Comparison of ENCODE assay signal across 9 cellular contexts in the genomic region with DNA sequence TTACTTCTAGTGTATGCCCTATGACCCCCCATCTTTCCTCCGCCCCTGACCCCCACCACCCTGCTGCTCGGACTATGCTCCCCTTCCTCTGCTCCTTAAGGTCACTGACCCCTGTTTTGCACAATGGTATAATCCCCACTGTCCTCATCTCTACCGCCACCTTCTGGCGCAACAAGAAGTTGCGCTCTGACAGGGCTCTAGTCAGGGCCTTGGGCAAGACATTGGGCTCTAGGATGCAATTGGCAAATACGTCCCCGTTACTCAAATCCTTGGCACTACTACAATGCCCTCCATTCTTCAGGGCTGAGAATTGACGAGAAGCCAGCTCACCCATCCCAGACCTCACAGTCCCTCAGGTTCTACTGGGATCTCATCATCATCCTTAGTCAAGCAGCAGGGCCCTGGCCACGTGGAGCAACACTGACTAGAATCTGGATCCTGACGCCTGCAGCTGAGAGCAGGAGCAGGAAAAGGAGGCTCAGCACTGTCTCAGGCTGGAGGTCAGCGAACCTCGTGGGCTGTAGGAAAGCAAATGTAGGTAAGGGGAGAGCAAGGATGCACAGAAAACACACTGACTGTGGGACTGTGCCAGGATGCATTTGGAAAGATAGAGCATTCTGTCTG. TPM values are rescaled to one million over a fixed set of nuclear protein-coding genes. Genes with fewer than 3 reads are reported as not detected.
DNase-seq lines count a peak whose midpoint lies in the region; ATAC-seq and TF ChIP-seq lines count a peak whose summit lies in the region.
"Had no signal": no experiment of that assay in that cellular context is flagged by ENCODE, and none has a peak within 500 bp of the region (broad histone marks: within the 10 kb centered on the region; RNA-seq: fewer than 3 reads in every experiment).

No MANE protein-coding gene starts in this region.

- TF ChIP-seq EP300 in stomach (IDR thresholded peaks at IDR 0.05): no peak

- H3K27ac ChIP-seq in foreskin keratinocyte: no peak overlapping the region
- no peak overlapping the region for H3K27ac ChIP-seq in stomach

- TF ChIP-seq POLR2A in stomach (IDR thresholded peaks at IDR 0.05): no peak

- ATAC-seq in GM19438 (IDR thresholded peaks at IDR 0.05; ENCODE audit: low read depth, unreplicated experiment) (peak; percentile 78), HG03378 (IDR thresholded peaks at IDR 0.05; ENCODE audit: unreplicated experiment) (peak; percentile 91), foreskin keratinocyte (peak; percentile 72)

- intact Hi-C loops in stomach (cut with DNase I; ENCODE audit: low total_unique reads): no loop called here

- no peak overlapping the region for H3K4me3 ChIP-seq in stomach

- DNase-seq in ELR (ENCODE audit: low read depth) (peak; percentile 23), UCSD-AML1 (lab: John Stamatoyannopoulos, UW; ENCODE audit: unreplicated experiment) (peak; percentile 19), foreskin keratinocyte (peak in 1 of 2 donors; percentile 20), stomach (no peak), SW480 (ENCODE audit: low spot score) (no peak)
- DNase-seq in stimulated activated CD8-positive, alpha-beta memory T cell treated with anti-CD3 and anti-CD28 coated beads, Interleukin-4, amount 100 ng/mL, for 48 hours: peak; percentile 62

- no peaks in the 10 kb centered on the region for H3K9me3 ChIP-seq in stomach

- no peaks in the 10 kb centered on the region for H3K36me3 ChIP-seq in stomach

- H3K4me1 ChIP-seq in foreskin keratinocyte: no peaks in the 10 kb centered on the region
- H3K4me1 ChIP-seq in stomach: no peaks in the 10 kb centered on the region

- 42 to 55% (median 51%) methylated on average over 12 of the region's 12 CpGs for WGBS in stomach, 5 donors

- no peaks in the 10 kb centered on the region for H3K27me3 ChIP-seq in foreskin keratinocyte
- no peaks in the 10 kb centered on the region for H3K27me3 ChIP-seq in stomach

- TF ChIP-seq CTCF in foreskin keratinocyte (conservative IDR thresholded peaks at IDR 0.05): peak; percentile 67
- TF ChIP-seq CTCF in stomach (IDR thresholded peaks at IDR 0.05): no peak

RNA-seq across cellular contexts. Expression of a gene that starts 10.6 kb away (rescaled TPM):
- not detected in 2 replicates for total RNA-seq in foreskin keratinocyte
- not detected in 2 replicates for polyA plus RNA-seq in foreskin keratinocyte
- not detected for total RNA-seq in stomach
- not detected for polyA plus RNA-seq in stomach
- total RNA-seq: T-helper 2 cell treated with Interferon-gamma antibody and Interleukin-4, amounts not matched to agents 100 ng/mL and 5 ng/mL, for 36 hours had no signal

RNA-seq across cellular contexts. Expression of a gene that starts 20.4 kb away (rescaled TPM):
- total RNA-seq in foreskin keratinocyte (0.92 and 1.8 TPM in 2 replicates), stomach (10 to 100 TPM in 1 of 5 donors, under 1 TPM in 1, not detected in 3; 0.18 to 77.6 TPM)
- polyA plus RNA-seq in foreskin keratinocyte (0.51 and 1.2 TPM in 2 replicates), stomach (1 to 10 TPM in 1 of 3 donors, under 1 TPM in 1, not detected in 1; 0.06 to 6.8 TPM)
- total RNA-seq: T-helper 2 cell treated with Interferon-gamma antibody and Interleukin-4, amounts not matched to agents 100 ng/mL and 5 ng/mL, for 36 hours had no signal

RNA-seq across cellular contexts. Expression of a gene that starts 26.6 kb away (rescaled TPM):
- total RNA-seq in foreskin keratinocyte (not detected in 2 replicates), stomach (not detected)
- polyA plus RNA-seq in foreskin keratinocyte (not detected in 2 replicates), stomach (not detected)
- total RNA-seq: T-helper 2 cell treated with Interferon-gamma antibody and Interleukin-4, amounts not matched to agents 100 ng/mL and 5 ng/mL, for 36 hours had no signal

RNA-seq across cellular contexts. Expression of a gene that starts 30.1 kb away (rescaled TPM):
- total RNA-seq in foreskin keratinocyte (not detected in 2 replicates), stomach (not detected)
- polyA plus RNA-seq in foreskin keratinocyte (not detected in 2 replicates), stomach (1 to 10 TPM in 1 of 3 donors, under 1 TPM in 1, not detected in 1; 0.18 to 2.7 TPM)
- total RNA-seq: T-helper 2 cell treated with Interferon-gamma antibody and Interleukin-4, amounts not matched to agents 100 ng/mL and 5 ng/mL, for 36 hours had no signal

RNA-seq across cellular contexts. Expression of a gene that starts 41.1 kb away (rescaled TPM):
- total RNA-seq in foreskin keratinocyte (0.32 TPM in 1 of 2 replicates, not detected in the other), stomach (1 to 10 TPM in 1 of 5 donors, not detected in 4; 7.5 TPM)
- polyA plus RNA-seq in foreskin keratinocyte (not detected in 2 replicates), stomach (10 to 100 TPM in 1 of 3 donors, under 1 TPM in 1, not detected in 1; 0.92 to 82.4 TPM)
- total RNA-seq: T-helper 2 cell treated with Interferon-gamma antibody and Interleukin-4, amounts not matched to agents 100 ng/mL and 5 ng/mL, for 36 hours had no signal

Comparison
In these comparisons a context has a peak if more than half of its experiments do, and no peak if none do; other contexts are left out.
1. DNase-seq: peak in ELR (single experiment), UCSD-AML1 (single experiment) and stimulated activated CD8-positive, alpha-beta memory T cell treated with anti-CD3 and anti-CD28 coated beads, Interleukin-4, amount 100 ng/mL, for 48 hours (single experiment); none in stomach (single experiment) and SW480 (single experiment).
2. Peak in every context shown above with its lines, with median percentiles within 50 percentile points of each other: ATAC-seq.